ENCODE assay signal across 23 cellular contexts in the genomic region with DNA sequence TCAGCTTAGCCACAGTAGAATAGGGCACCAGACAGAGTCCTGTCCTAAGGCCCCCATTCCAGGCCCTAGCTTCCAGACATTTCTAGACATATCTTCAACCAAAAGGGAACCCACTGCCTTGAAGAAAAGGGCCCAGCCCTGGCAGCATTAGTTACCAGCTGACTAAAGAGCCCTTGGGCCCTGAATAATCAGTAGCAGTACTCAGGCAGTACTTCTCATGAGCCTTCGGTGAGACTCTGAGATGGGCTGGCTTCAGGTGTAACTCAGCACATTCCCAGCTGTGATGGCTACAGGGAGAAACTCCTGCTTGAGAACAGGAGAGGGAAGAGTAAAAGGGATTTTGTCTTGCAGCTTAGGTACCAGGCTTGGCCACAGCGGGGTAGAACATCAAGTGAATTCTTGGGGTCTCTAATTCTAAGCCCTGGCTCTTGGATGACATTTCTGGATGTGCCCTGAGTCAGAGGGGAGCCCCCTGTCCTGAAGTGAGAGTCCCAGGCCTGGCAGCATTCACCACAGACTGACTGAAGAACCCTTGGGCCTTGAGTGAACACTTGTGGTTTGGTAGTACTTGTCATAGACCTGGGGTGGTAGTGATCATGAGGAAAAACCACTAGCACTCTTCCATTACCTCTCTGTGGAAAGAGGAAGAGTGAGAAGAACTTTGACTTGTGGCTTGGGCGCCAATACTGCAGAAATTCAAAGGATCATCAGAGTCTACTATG.
"Had no signal": no experiment of that assay in that cellular context is flagged by ENCODE, and none has a peak within 500 bp of the region (broad histone marks: within the 10 kb centered on the region; RNA-seq: fewer than 3 reads in every experiment).

No MANE protein-coding gene starts in this region.

- H3K27ac ChIP-seq: breast epithelium, lower lobe of right lung, thyroid gland, upper lobe of right lung had no signal

- H3K27ac Mint-ChIP-seq: immature natural killer cell; natural killer cell treated with Interleukin-12 subunit alpha and Interleukin-12 subunit beta and Interleukin-15 and Interleukin-18, amount 100 ng/mL, for 72 hours; stimulated activated naive CD8-positive, alpha-beta T cell treated with anti-CD3 and anti-CD28 coated beads, Interleukin-15, Interleukin-2, amounts not matched to agents 100 ng/mL and 50 ng/mL, for 24 hours; WTC11 had no signal

- H3K27me3 ChIP-seq: breast epithelium, thyroid gland, upper lobe of right lung had no signal

- H3K4me1 ChIP-seq: breast epithelium, lower lobe of right lung, thyroid gland, upper lobe of right lung had no signal

- H3K36me3 Mint-ChIP-seq: immature natural killer cell; natural killer cell treated with Interleukin-12 subunit alpha and Interleukin-12 subunit beta and Interleukin-15 and Interleukin-18, amount 100 ng/mL, for 72 hours had no signal

- H3K36me3 ChIP-seq: breast epithelium, lower lobe of right lung, thyroid gland, upper lobe of right lung had no signal

- H3K9me3 ChIP-seq: breast epithelium, lower lobe of right lung, thyroid gland, upper lobe of right lung had no signal

- H3K4me3 Mint-ChIP-seq: immature natural killer cell; natural killer cell treated with Interleukin-12 subunit alpha and Interleukin-12 subunit beta and Interleukin-15 and Interleukin-18, amount 100 ng/mL, for 72 hours; stimulated activated naive CD8-positive, alpha-beta T cell treated with anti-CD3 and anti-CD28 coated beads, Interleukin-15, Interleukin-2, amounts not matched to agents 100 ng/mL and 50 ng/mL, for 24 hours; WTC11 had no signal

- H3K27me3 Mint-ChIP-seq: stimulated activated naive CD8-positive, alpha-beta T cell treated with anti-CD3 and anti-CD28 coated beads, Interleukin-15, Interleukin-2, amounts not matched to agents 100 ng/mL and 50 ng/mL, for 24 hours had no signal

- ATAC-seq: left colon, right cardiac atrium, upper lobe of right lung, WTC11 had no signal

- H3K4me1 Mint-ChIP-seq: immature natural killer cell had no signal

- H3K9me3 Mint-ChIP-seq: immature natural killer cell; natural killer cell treated with Interleukin-12 subunit alpha and Interleukin-12 subunit beta and Interleukin-15 and Interleukin-18, amount 100 ng/mL, for 72 hours; stimulated activated naive CD8-positive, alpha-beta T cell treated with anti-CD3 and anti-CD28 coated beads, Interleukin-15, Interleukin-2, amounts not matched to agents 100 ng/mL and 50 ng/mL, for 24 hours had no signal

- DNase-seq: activated CD4-positive, alpha-beta T cell treated with anti-CD3 and anti-CD28 coated beads for 1 hour; activated CD4-positive, alpha-beta T cell treated with anti-CD3 and anti-CD28 coated beads, Interleukin-2, amount 50 U/mL, for 1 hour; activated CD8-positive, alpha-beta memory T cell treated with anti-CD3 and anti-CD28 coated beads for 24 hours; activated gamma-delta T cell treated with Interleukin-2 at 50 U/mL for 16 hours; activated naive CD4-positive, alpha-beta T cell treated with anti-CD3 and anti-CD28 coated beads, Interleukin-2, amount 50 U/mL, for 16 hours; central memory CD4-positive, alpha-beta T cell; head of caudate nucleus; hypothalamus; immature natural killer cell; kidney; left colon; lower lobe of right lung; mesendoderm; right cardiac atrium; stimulated activated CD4-positive, alpha-beta T cell treated with anti-CD3 and anti-CD28 coated beads, Interleukin-15, amount 100 ng/mL, for 24 hours; stimulated activated CD4-positive, alpha-beta T cell treated with anti-CD3 and anti-CD28 coated beads, Interleukin-2, amount 100 ng/mL, for 24 hours; T-helper 2 cell; thyroid gland; upper lobe of right lung had no signal

- H3K4me3 ChIP-seq: breast epithelium, lower lobe of right lung, thyroid gland, upper lobe of right lung had no signal
